In genomic region chr10:3467052-3467906, GRCh38 we compare ENCODE assay signal across 1 cellular context.
TF ChIP-seq lines count a peak whose summit lies in the region.

No MANE protein-coding gene starts in this region.

TF ChIP-seq in SK-N-SH, 30 proteins besides CTCF, POLR2A, EP300 and RAD21 (continued from another document):
- TF ChIP-seq FOSL2 (IDR thresholded peaks at IDR 0.05; ENCODE audit: borderline replicate concordance, low read depth): peak; percentile 66; the same call in 1 of the 2 replicates
- TF ChIP-seq GATA2 (CRISPR knock-in tag; IDR thresholded peaks at IDR 0.05): no peak
- peak; percentile 76 for TF ChIP-seq JUND (IDR thresholded peaks at IDR 0.05)
